8 cellular contexts compared by ENCODE assay signal in genomic region chr12:47820631-47821345, GRCh38. TPM values are rescaled to one million over a fixed set of nuclear protein-coding genes. Genes with fewer than 3 reads are reported as not detected.
DNase-seq lines count a peak whose midpoint lies in the region; ATAC-seq and TF ChIP-seq lines count a peak whose summit lies in the region.

No MANE protein-coding gene starts in this region.

- peak overlapping the region; percentile 90 for H3K4me3 Mint-ChIP-seq in GM23338

- H4K20me1 ChIP-seq in GM23338 (replicated peaks; ENCODE audit: insufficient read depth) = no peaks in the 10 kb centered on the region; the same call in 1 of the 2 replicates
- 0 out of 2 replicates have a peak, but pooled peaks cover 19% of the 10 kb centered on the region for H4K20me1 ChIP-seq in PC-3 (ENCODE audit: low read length)

- POLR2A ChIA-PET in PC-3 (lab: Charles Lee; ENCODE audit: unreplicated experiment) = interaction anchor here (0.5 to 0.9 kb wide), 5 partner anchors 8 to 1196 kb away, joined by 3 to 16 read pairs (median 8); no protein-coding TSS in a partner anchor

- TF ChIP-seq CTCF in GM23338 (conservative IDR thresholded peaks at IDR 0.05; ENCODE audit: low read depth in 2 of 2) (no peak), PC-3 (conservative IDR thresholded peaks at IDR 0.05; ENCODE audit: low read depth, low read length) (no peak), stomach (IDR thresholded peaks at IDR 0.05) (no peak)

- H3K4me2 ChIP-seq in GM23338 (peak overlapping the region; percentile 99), PC-3 (ENCODE audit: low read length) (peak overlapping the region; percentile 100)

- DNase-seq in GM23338 (ENCODE audit: low spot score) (peak; percentile 92), PC-3 (peak; percentile 97), left kidney (ENCODE audit: low read depth, low spot score) (peak; percentile 96), stomach (peak; percentile 72), NCI-H2171 treated with DMSO at 0.1 percent for 48 hours (lab: John Stamatoyannopoulos, UW) (no peak)
- DNase-seq in central memory CD4-positive, alpha-beta T cell = no peak
- no peak for DNase-seq in activated CD4-positive, alpha-beta T cell treated with anti-CD3 and anti-CD28 coated beads, Interleukin-2, amount 50 U/mL, for 1 hour

- no peak for TF ChIP-seq POLR2A in stomach (IDR thresholded peaks at IDR 0.05)

- TSS peak; percentile 75 for BruUV-seq in PC-3 (replicated peaks; lab: Mats Ljungman, UMichigan)

- peak overlapping the region; percentile 84 for H3K9ac ChIP-seq in PC-3 (ENCODE audit: low read length)

- intact Hi-C loops in PC-3 (cut with micrococcal nuclease) = loop anchor here (1.0 to 10.0 kb wide), 2 partner anchors 17 to 124 kb away; no protein-coding TSS in a partner anchor
- intact Hi-C loops in stomach (cut with DNase I; ENCODE audit: low total_unique reads) = no loop called here

- peak overlapping the region; percentile 99 for H3K27ac Mint-ChIP-seq in GM23338

- H3K79me2 ChIP-seq in GM23338 (replicated peaks; ENCODE audit: insufficient read depth) (peaks cover 40% of the 10 kb centered on the region), PC-3 (ENCODE audit: low read length) (peaks cover 45% of the 10 kb centered on the region)

- H3K36me3 ChIP-seq in GM23338 (ENCODE audit: insufficient read depth) (no peaks in the 10 kb centered on the region), PC-3 (ENCODE audit: low read depth, low read length) (no peaks in the 10 kb centered on the region), stomach (no peaks in the 10 kb centered on the region)

- CTCF ChIA-PET in PC-3 (lab: Charles Lee) = interaction anchor here (0.8 to 1.1 kb wide), 4 partner anchors 15 to 115 kb away, joined by 3 to 5 read pairs (median 3); partner anchors contain the start of gene RPAP3

- H3K9me2 ChIP-seq in GM23338 (ENCODE audit: insufficient read depth) (0 out of 2 replicates have a peak, but pooled peaks cover 3% of the 10 kb centered on the region), PC-3 (replicated peaks; ENCODE audit: low read length) (no peaks in the 10 kb centered on the region)

- H3K4me3 ChIP-seq in GM23338 (peak overlapping the region; percentile 87), PC-3 (ENCODE audit: low read length) (peak overlapping the region; percentile 86), stomach (peak overlapping the region; percentile 58 to 84 (median 68))

- no peaks in the 10 kb centered on the region for H3K9me3 Mint-ChIP-seq in GM23338

- peaks cover 63% of the 10 kb centered on the region for H3K4me1 Mint-ChIP-seq in GM23338

- no peak for TF ChIP-seq EP300 in stomach (IDR thresholded peaks at IDR 0.05)

- peaks cover 4% of the 10 kb centered on the region; the same call in 2 of the 3 replicates for H3K36me3 Mint-ChIP-seq in GM23338 (ENCODE audit: low read depth)

- no peaks in the 10 kb centered on the region for H3K9me3 ChIP-seq in PC-3 (ENCODE audit: low read length)
- no peaks in the 10 kb centered on the region for H3K9me3 ChIP-seq in stomach

- H3K4me1 ChIP-seq in GM23338 (ENCODE audit: insufficient read depth) (peaks cover 60% of the 10 kb centered on the region), PC-3 (ENCODE audit: insufficient read depth, low read length) (peaks cover 77% of the 10 kb centered on the region), stomach (peaks cover 80 to 90% (median 87%) of the 10 kb centered on the region in 4 donors)

- H3K27ac ChIP-seq in GM23338 (ENCODE audit: low read depth) (peak overlapping the region; percentile 96), PC-3 (ENCODE audit: low read length) (peak overlapping the region; percentile 92), cingulate gyrus (ENCODE audit: low read depth, low read length) (peak overlapping the region; percentile 92), stomach (peak overlapping the region; percentile 95 to 99 (median 98))

- ATAC-seq in GM23338 (peak; percentile 43), PC-3 (peak; percentile 77)

- H3F3A ChIP-seq in GM23338 (replicated peaks; ENCODE audit: low read depth) (peaks cover 3% of the 10 kb centered on the region; the same call in 1 of the 2 replicates), PC-3 (ENCODE audit: low read length, unreplicated experiment) (peaks cover 4% of the 10 kb centered on the region)

- no peaks in the 10 kb centered on the region for H3K27me3 ChIP-seq in GM23338 (ENCODE audit: insufficient read depth)
- H3K27me3 ChIP-seq in PC-3 (ENCODE audit: low read length) = no peaks in the 10 kb centered on the region
- no peaks in the 10 kb centered on the region for H3K27me3 ChIP-seq in stomach

- H2AFZ ChIP-seq in GM23338 = peak overlapping the region; percentile 77
- H2AFZ ChIP-seq in PC-3 (ENCODE audit: low read length) = peak overlapping the region; percentile 89

- H3K27me3 Mint-ChIP-seq in GM23338 (ENCODE audit: insufficient read depth, low read depth, poor library complexity) = peaks cover 22% of the 10 kb centered on the region

- WGBS in stomach, 5 donors = 23 to 35% (median 33%) methylated on average over 16 to 17 of the region's 17 CpGs

TF ChIP-seq in GM23338, 12 proteins besides CTCF, POLR2A, EP300 and RAD21:
- TF ChIP-seq EZH2phosphoT487 (IDR thresholded peaks at IDR 0.05; ENCODE audit: unreplicated experiment) (no peak), ETS1 (IDR thresholded peaks at IDR 0.05) (0 out of 2 replicates have a peak, but pooled peaks have one; percentile 20), ZNF114 (CRISPR knock-in tag; IDR thresholded peaks at IDR 0.05) (no peak), NANOG (IDR thresholded peaks at IDR 0.05; ENCODE audit: borderline replicate concordance) (no peak)

RNA-seq across cellular contexts. Expression of gene HDAC7, which starts 1.1 kb away (rescaled TPM):
- 55.1 and 60.1 TPM in 2 replicates for total RNA-seq in GM23338 (2014; rRNA removed; shearing (Covaris generic))
- polyA plus RNA-seq in GM23338 (2016; fragmentation: Nextera tagmentation; extraction: Ambion mirVana) (37.3 and 41.3 TPM in 2 replicates), stomach (10 to 100 TPM; 22.8 to 30.7 (median 28.6) TPM)
- total RNA-seq in PC-3 (2014; rRNA removed) (44.2 and 59.6 TPM in 2 replicates), stomach (100 to 1,000 TPM in 2 of 5 donors, 10 to 100 TPM in 3; 32.1 to 313 (median 66.5) TPM)

RNA-seq across cellular contexts. Expression of gene SLC48A1, which starts 47.8 kb away (rescaled TPM):
- total RNA-seq in GM23338 (2014; rRNA removed; shearing (Covaris generic)) = 9.0 and 16.8 TPM in 2 replicates
- polyA plus RNA-seq in GM23338 (2016; fragmentation: Nextera tagmentation; extraction: Ambion mirVana) = 5.8 TPM in 2 replicates
- total RNA-seq in PC-3 (2014; rRNA removed) = 21.4 and 22.3 TPM in 2 replicates
- 10 to 100 TPM in 3 of 5 donors, 1 to 10 TPM in 2; 2.3 to 29.0 (median 18.1) TPM for total RNA-seq in stomach
- 10 to 100 TPM in 1 of 3 donors, 1 to 10 TPM in 2; 6.3 to 18.2 (median 9.4) TPM for polyA plus RNA-seq in stomach

Comparison
In these comparisons a context has a peak if more than half of its experiments do, and no peak if none do; other contexts are left out.
1. DNase-seq: peak in GM23338 (single experiment), PC-3 (single experiment), left kidney (single experiment) and stomach (single experiment); none in central memory CD4-positive, alpha-beta T cell (single experiment), activated CD4-positive, alpha-beta T cell treated with anti-CD3 and anti-CD28 coated beads, Interleukin-2, amount 50 U/mL, for 1 hour (single experiment) and NCI-H2171 treated with DMSO at 0.1 percent for 48 hours (single experiment).
2. Peak in every context shown above with its lines, with median percentiles within 50 percentile points of each other: H3K27ac ChIP-seq and H3K4me3 ChIP-seq.